In genomic region chr5:79547982-79548381, GRCh38 we compare ENCODE assay signal across 1 cellular context.
TF ChIP-seq lines count a peak whose summit lies in the region.

No MANE protein-coding gene starts in this region.

TF ChIP-seq in HepG2, 621 proteins besides CTCF, POLR2A, EP300 and RAD21 (continued from another document):
- TF ChIP-seq, protein P1, sequence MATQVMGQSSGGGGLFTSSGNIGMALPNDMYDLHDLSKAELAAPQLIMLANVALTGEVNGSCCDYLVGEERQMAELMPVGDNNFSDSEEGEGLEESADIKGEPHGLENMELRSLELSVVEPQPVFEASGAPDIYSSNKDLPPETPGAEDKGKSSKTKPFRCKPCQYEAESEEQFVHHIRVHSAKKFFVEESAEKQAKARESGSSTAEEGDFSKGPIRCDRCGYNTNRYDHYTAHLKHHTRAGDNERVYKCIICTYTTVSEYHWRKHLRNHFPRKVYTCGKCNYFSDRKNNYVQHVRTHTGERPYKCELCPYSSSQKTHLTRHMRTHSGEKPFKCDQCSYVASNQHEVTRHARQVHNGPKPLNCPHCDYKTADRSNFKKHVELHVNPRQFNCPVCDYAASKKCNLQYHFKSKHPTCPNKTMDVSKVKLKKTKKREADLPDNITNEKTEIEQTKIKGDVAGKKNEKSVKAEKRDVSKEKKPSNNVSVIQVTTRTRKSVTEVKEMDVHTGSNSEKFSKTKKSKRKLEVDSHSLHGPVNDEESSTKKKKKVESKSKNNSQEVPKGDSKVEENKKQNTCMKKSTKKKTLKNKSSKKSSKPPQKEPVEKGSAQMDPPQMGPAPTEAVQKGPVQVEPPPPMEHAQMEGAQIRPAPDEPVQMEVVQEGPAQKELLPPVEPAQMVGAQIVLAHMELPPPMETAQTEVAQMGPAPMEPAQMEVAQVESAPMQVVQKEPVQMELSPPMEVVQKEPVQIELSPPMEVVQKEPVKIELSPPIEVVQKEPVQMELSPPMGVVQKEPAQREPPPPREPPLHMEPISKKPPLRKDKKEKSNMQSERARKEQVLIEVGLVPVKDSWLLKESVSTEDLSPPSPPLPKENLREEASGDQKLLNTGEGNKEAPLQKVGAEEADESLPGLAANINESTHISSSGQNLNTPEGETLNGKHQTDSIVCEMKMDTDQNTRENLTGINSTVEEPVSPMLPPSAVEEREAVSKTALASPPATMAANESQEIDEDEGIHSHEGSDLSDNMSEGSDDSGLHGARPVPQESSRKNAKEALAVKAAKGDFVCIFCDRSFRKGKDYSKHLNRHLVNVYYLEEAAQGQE (IDR thresholded peaks at IDR 0.05; ENCODE audit: borderline replicate concordance in 1 of 2, low read depth in 1 of 2, low read length in 2 of 2): no peak
- no peak for TF ChIP-seq ZNF263 (CRISPR knock-in tag; IDR thresholded peaks at IDR 0.05)
- 0 out of 4 replicates have a peak, but pooled peaks of 1 of the 2 experiments have one; percentile 20 for TF ChIP-seq KLF16 (CRISPR knock-in tag; IDR thresholded peaks at IDR 0.05)
- no peak for TF ChIP-seq ZNF672 (CRISPR knock-in tag; IDR thresholded peaks at IDR 0.05)
- no peak for TF ChIP-seq ZNF234 (CRISPR knock-in tag; conservative IDR thresholded peaks at IDR 0.05)
- TF ChIP-seq NCOA2 (CRISPR knock-in tag; IDR thresholded peaks at IDR 0.05): no peak
- TF ChIP-seq, protein P2, sequence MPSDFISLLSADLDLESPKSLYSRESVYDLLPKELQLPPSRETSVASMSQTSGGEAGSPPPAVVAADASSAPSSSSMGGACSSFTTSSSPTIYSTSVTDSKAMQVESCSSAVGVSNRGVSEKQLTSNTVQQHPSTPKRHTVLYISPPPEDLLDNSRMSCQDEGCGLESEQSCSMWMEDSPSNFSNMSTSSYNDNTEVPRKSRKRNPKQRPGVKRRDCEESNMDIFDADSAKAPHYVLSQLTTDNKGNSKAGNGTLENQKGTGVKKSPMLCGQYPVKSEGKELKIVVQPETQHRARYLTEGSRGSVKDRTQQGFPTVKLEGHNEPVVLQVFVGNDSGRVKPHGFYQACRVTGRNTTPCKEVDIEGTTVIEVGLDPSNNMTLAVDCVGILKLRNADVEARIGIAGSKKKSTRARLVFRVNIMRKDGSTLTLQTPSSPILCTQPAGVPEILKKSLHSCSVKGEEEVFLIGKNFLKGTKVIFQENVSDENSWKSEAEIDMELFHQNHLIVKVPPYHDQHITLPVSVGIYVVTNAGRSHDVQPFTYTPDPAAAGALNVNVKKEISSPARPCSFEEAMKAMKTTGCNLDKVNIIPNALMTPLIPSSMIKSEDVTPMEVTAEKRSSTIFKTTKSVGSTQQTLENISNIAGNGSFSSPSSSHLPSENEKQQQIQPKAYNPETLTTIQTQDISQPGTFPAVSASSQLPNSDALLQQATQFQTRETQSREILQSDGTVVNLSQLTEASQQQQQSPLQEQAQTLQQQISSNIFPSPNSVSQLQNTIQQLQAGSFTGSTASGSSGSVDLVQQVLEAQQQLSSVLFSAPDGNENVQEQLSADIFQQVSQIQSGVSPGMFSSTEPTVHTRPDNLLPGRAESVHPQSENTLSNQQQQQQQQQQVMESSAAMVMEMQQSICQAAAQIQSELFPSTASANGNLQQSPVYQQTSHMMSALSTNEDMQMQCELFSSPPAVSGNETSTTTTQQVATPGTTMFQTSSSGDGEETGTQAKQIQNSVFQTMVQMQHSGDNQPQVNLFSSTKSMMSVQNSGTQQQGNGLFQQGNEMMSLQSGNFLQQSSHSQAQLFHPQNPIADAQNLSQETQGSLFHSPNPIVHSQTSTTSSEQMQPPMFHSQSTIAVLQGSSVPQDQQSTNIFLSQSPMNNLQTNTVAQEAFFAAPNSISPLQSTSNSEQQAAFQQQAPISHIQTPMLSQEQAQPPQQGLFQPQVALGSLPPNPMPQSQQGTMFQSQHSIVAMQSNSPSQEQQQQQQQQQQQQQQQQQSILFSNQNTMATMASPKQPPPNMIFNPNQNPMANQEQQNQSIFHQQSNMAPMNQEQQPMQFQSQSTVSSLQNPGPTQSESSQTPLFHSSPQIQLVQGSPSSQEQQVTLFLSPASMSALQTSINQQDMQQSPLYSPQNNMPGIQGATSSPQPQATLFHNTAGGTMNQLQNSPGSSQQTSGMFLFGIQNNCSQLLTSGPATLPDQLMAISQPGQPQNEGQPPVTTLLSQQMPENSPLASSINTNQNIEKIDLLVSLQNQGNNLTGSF (CRISPR knock-in tag; IDR thresholded peaks at IDR 0.05): no peak
- TF ChIP-seq SALL2 (CRISPR knock-in tag; IDR thresholded peaks at IDR 0.05): no peak
- TF ChIP-seq ZNF274 (CRISPR knock-in tag; IDR thresholded peaks at IDR 0.05): no peak
- no peak for TF ChIP-seq KDM3A (CRISPR knock-in tag; IDR thresholded peaks at IDR 0.05; ENCODE audit: low read depth)
- no peak for TF ChIP-seq GLI4 (CRISPR knock-in tag; IDR thresholded peaks at IDR 0.05; ENCODE audit: borderline replicate concordance)
- TF ChIP-seq, protein P3, sequence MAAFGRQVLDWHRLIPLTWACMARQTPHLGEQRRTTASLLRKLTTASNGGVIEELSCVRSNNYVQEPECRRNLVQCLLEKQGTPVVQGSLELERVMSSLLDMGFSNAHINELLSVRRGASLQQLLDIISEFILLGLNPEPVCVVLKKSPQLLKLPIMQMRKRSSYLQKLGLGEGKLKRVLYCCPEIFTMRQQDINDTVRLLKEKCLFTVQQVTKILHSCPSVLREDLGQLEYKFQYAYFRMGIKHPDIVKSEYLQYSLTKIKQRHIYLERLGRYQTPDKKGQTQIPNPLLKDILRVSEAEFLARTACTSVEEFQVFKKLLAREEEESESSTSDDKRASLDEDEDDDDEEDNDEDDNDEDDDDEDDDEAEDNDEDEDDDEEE (CRISPR knock-in tag; IDR thresholded peaks at IDR 0.05): no peak
- TF ChIP-seq MTF2 (CRISPR knock-in tag; IDR thresholded peaks at IDR 0.05; ENCODE audit: borderline replicate concordance): no peak
- TF ChIP-seq, protein P4, sequence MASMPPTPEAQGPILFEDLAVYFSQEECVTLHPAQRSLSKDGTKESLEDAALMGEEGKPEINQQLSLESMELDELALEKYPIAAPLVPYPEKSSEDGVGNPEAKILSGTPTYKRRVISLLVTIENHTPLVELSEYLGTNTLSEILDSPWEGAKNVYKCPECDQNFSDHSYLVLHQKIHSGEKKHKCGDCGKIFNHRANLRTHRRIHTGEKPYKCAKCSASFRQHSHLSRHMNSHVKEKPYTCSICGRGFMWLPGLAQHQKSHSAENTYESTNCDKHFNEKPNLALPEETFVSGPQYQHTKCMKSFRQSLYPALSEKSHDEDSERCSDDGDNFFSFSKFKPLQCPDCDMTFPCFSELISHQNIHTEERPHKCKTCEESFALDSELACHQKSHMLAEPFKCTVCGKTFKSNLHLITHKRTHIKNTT (CRISPR knock-in tag; IDR thresholded peaks at IDR 0.05): no peak
- TF ChIP-seq ZNF883 (CRISPR knock-in tag; IDR thresholded peaks at IDR 0.05; ENCODE audit: not compliant biosample characterization): no peak
- TF ChIP-seq, protein P5, sequence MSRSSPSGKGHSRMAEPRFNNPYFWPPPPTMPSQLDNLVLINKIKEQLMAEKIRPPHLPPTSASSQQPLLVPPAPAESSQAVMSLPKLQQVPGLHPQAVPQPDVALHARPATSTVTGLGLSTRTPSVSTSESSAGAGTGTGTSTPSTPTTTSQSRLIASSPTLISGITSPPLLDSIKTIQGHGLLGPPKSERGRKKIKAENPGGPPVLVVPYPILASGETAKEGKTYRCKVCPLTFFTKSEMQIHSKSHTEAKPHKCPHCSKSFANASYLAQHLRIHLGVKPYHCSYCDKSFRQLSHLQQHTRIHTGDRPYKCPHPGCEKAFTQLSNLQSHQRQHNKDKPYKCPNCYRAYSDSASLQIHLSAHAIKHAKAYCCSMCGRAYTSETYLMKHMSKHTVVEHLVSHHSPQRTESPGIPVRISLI (CRISPR knock-in tag; IDR thresholded peaks at IDR 0.05; ENCODE audit: borderline replicate concordance): 0 out of 2 replicates have a peak, but pooled peaks have one; percentile 23
- TF ChIP-seq PCBP1 (IDR thresholded peaks at IDR 0.05; ENCODE audit: borderline replicate concordance, low read depth, low read length): no peak
- TF ChIP-seq TIGD3 (CRISPR knock-in tag; IDR thresholded peaks at IDR 0.05; ENCODE audit: borderline replicate concordance): no peak
- no peak for TF ChIP-seq ZNF282 (IDR thresholded peaks at IDR 0.05; ENCODE audit: partially characterized antibody)
- TF ChIP-seq KDM4B (CRISPR knock-in tag; IDR thresholded peaks at IDR 0.05): no peak
- no peak for TF ChIP-seq ZNF501 (CRISPR knock-in tag; IDR thresholded peaks at IDR 0.05)
- TF ChIP-seq GFI1 (CRISPR knock-in tag; IDR thresholded peaks at IDR 0.05; ENCODE audit: borderline replicate concordance): no peak
- TF ChIP-seq TAF15 (IDR thresholded peaks at IDR 0.05; ENCODE audit: low read depth, low read length, poor library complexity, severe bottlenecking): no peak
- no peak for TF ChIP-seq ZFY (CRISPR knock-in tag; IDR thresholded peaks at IDR 0.05)
- no peak for TF ChIP-seq HBP1 (CRISPR knock-in tag; IDR thresholded peaks at IDR 0.05; ENCODE audit: low read depth)
- TF ChIP-seq SYNCRIP (IDR thresholded peaks at IDR 0.05; ENCODE audit: insufficient read depth, low read depth, low read length): no peak
- no peak for TF ChIP-seq ATF2 (CRISPR knock-in tag; IDR thresholded peaks at IDR 0.05)
- no peak for TF ChIP-seq ZNF629 (CRISPR knock-in tag; conservative IDR thresholded peaks at IDR 0.05)
